Comparison of ENCODE assay signal across 19 cellular contexts in genomic region chr9:96149142-96149541, GRCh38.
"Had no signal": no experiment of that assay in that cellular context is flagged by ENCODE, and none has a peak within 500 bp of the region (broad histone marks: within the 10 kb centered on the region; RNA-seq: fewer than 3 reads in every experiment).

No MANE protein-coding gene starts in this region.

- H3K27me3 ChIP-seq: ovary, thyroid gland, uterus had no signal

- H3K9me3 Mint-ChIP-seq: activated T-cell treated with anti-CD3 and anti-CD28 coated beads, Interleukin-2, amount 50 U/mL, for 24 hours; stimulated activated naive CD8-positive, alpha-beta T cell treated with anti-CD3 and anti-CD28 coated beads, Interleukin-15, Interleukin-2, amounts not matched to agents 100 ng/mL and 50 ng/mL, for 24 hours had no signal

- H3K9me3 ChIP-seq: breast epithelium, esophagus squamous epithelium, ovary, thyroid gland, uterus had no signal

- H3K4me1 ChIP-seq: breast epithelium, foreskin keratinocyte, thyroid gland, uterus had no signal

- H3K4me3 ChIP-seq: breast epithelium, esophagus squamous epithelium, ovary, thyroid gland, uterus had no signal

- H3K36me3 ChIP-seq: breast epithelium, esophagus squamous epithelium, ovary, thyroid gland, uterus had no signal

- H3K27ac Mint-ChIP-seq: activated T-cell treated with anti-CD3 and anti-CD28 coated beads, Interleukin-2, amount 50 U/mL, for 24 hours; stimulated activated naive CD8-positive, alpha-beta T cell treated with anti-CD3 and anti-CD28 coated beads, Interleukin-15, Interleukin-2, amounts not matched to agents 100 ng/mL and 50 ng/mL, for 24 hours had no signal

- H3K4me3 Mint-ChIP-seq: neural crest cell had no signal

- H3K27ac ChIP-seq: breast epithelium, foreskin keratinocyte, ovary, thyroid gland, uterus had no signal

- ATAC-seq: foreskin keratinocyte, left lobe of liver had no signal

- H3K36me3 Mint-ChIP-seq: activated CD8-positive, alpha-beta memory T cell treated with anti-CD3 and anti-CD28 coated beads, Interleukin-2, amount 10 ng/mL, durations not matched to agents 7 days and 5 days; activated naive CD8-positive, alpha-beta T cell had no signal

- DNase-seq: activated CD4-positive, alpha-beta T cell treated with anti-CD3 and anti-CD28 coated beads, Interleukin-2, amount 50 U/mL, for 4 hours; activated effector memory CD4-positive, alpha-beta T cell treated with Interleukin-2 at 50 U/mL for 16 hours; activated T-cell treated with anti-CD3 and anti-CD28 coated beads, Interleukin-2, amount 50 U/mL, for 24 hours; amygdala; esophagus squamous epithelium; head of caudate nucleus; islet precursor cell; mesenchymal stem cell; ovary; stimulated activated CD4-positive, alpha-beta T cell treated with anti-CD3 and anti-CD28 coated beads, Interleukin-4, amount 100 ng/mL, for 1 hour; thyroid gland; uterus had no signal
